Comparison of ENCODE assay signal across 1 cellular context in the genomic region with DNA sequence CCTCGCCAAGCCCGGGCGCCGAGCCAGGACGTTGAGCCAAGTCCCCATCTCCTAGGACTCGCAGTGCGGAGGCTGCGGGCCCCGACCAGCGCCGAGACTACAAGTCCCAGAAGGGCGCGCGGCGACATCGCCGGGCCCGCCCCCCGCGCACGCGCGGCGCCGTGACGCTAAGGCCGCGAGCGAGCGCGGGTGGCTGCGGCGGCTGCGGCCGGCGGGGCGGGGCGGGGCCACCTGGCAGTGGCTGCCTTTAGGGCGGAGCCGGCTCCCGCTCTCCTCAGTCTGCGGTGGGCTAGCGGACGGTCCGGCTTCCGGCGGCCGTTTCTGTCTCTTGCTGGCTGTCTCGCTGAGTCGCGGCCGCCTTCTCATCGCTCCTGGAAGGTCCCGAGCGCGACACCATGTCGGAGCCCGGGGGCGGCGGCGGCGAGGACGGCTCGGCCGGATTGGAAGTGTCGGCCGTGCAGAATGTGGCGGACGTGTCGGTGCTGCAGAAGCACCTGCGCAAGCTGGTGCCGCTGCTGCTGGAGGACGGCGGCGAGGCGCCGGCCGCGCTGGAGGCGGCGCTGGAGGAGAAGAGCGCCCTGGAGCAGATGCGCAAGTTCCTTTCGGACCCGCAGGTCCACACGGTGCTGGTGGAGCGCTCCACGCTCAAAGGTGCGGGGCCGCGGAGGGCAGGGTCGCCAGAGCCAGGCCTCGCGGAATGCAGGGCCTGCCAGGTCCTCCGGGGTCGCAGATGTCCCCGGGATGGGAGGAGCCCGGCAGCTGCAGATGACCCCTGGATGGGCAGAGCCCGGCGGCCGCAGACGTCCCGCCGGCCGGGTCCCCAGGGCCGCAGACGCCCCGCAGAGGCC.
TF ChIP-seq lines count a peak whose summit lies in the region.

A gene (plus strand): TSS at position 277 of the 848 bp plus-strand sequence. CDS start 119 bp downstream, at position 396.

TF ChIP-seq in K562, 482 proteins besides CTCF, POLR2A, EP300 and RAD21 (continued from another document):
- TF ChIP-seq, protein P1, sequence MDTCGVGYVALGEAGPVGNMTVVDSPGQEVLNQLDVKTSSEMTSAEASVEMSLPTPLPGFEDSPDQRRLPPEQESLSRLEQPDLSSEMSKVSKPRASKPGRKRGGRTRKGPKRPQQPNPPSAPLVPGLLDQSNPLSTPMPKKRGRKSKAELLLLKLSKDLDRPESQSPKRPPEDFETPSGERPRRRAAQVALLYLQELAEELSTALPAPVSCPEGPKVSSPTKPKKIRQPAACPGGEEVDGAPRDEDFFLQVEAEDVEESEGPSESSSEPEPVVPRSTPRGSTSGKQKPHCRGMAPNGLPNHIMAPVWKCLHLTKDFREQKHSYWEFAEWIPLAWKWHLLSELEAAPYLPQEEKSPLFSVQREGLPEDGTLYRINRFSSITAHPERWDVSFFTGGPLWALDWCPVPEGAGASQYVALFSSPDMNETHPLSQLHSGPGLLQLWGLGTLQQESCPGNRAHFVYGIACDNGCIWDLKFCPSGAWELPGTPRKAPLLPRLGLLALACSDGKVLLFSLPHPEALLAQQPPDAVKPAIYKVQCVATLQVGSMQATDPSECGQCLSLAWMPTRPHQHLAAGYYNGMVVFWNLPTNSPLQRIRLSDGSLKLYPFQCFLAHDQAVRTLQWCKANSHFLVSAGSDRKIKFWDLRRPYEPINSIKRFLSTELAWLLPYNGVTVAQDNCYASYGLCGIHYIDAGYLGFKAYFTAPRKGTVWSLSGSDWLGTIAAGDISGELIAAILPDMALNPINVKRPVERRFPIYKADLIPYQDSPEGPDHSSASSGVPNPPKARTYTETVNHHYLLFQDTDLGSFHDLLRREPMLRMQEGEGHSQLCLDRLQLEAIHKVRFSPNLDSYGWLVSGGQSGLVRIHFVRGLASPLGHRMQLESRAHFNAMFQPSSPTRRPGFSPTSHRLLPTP (IDR thresholded peaks at IDR 0.05; ENCODE audit: borderline replicate concordance, extremely low read depth, insufficient read length) = no peak
- TF ChIP-seq GTF2F1 (IDR thresholded peaks at IDR 0.05; ENCODE audit: low read depth, low read length) (0 out of 2 replicates have a peak, but pooled peaks have one; percentile 36), PRMT5 (CRISPR knock-in tag; IDR thresholded peaks at IDR 0.05) (no peak), SRSF1 (IDR thresholded peaks at IDR 0.05; ENCODE audit: low read depth, low read length) (no peak), KAT7 (CRISPR knock-in tag; IDR thresholded peaks at IDR 0.05; ENCODE audit: borderline replicate concordance) (peak; percentile 71; the same call in 1 of the 2 replicates), MBD2 (IDR thresholded peaks at IDR 0.05; ENCODE audit: borderline replicate concordance, low read depth) (0 out of 2 replicates have a peak, but pooled peaks have one; percentile 10), CCAR2 (IDR thresholded peaks at IDR 0.05; ENCODE audit: low read depth, low read length) (no peak), NR2C2 (CRISPR knock-in tag; IDR thresholded peaks at IDR 0.05) (no peak), NR2C2 (tag; IDR thresholded peaks at IDR 0.05) (peak; percentile 65), ZNF444 (CRISPR knock-in tag; IDR thresholded peaks at IDR 0.05) (no peak), HDGF (IDR thresholded peaks at IDR 0.05) (no peak), TBP (optimal IDR thresholded peaks at IDR 0.05; ENCODE audit: low read depth, low read length) (peak; percentile 91)
- TF ChIP-seq, protein P2, sequence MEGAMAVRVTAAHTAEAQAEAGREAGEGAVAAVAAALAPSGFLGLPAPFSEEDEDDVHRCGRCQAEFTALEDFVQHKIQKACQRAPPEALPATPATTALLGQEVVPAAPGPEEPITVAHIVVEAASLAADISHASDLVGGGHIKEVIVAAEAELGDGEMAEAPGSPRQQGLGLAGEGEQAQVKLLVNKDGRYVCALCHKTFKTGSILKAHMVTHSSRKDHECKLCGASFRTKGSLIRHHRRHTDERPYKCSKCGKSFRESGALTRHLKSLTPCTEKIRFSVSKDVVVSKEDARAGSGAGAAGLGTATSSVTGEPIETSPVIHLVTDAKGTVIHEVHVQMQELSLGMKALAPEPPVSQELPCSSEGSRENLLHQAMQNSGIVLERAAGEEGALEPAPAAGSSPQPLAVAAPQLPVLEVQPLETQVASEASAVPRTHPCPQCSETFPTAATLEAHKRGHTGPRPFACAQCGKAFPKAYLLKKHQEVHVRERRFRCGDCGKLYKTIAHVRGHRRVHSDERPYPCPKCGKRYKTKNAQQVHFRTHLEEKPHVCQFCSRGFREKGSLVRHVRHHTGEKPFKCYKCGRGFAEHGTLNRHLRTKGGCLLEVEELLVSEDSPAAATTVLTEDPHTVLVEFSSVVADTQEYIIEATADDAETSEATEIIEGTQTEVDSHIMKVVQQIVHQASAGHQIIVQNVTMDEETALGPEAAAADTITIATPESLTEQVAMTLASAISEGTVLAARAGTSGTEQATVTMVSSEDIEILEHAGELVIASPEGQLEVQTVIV (CRISPR knock-in tag; IDR thresholded peaks at IDR 0.05; ENCODE audit: borderline replicate concordance) = no peak
- TF ChIP-seq, protein P3, sequence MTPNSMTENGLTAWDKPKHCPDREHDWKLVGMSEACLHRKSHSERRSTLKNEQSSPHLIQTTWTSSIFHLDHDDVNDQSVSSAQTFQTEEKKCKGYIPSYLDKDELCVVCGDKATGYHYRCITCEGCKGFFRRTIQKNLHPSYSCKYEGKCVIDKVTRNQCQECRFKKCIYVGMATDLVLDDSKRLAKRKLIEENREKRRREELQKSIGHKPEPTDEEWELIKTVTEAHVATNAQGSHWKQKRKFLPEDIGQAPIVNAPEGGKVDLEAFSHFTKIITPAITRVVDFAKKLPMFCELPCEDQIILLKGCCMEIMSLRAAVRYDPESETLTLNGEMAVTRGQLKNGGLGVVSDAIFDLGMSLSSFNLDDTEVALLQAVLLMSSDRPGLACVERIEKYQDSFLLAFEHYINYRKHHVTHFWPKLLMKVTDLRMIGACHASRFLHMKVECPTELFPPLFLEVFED (CRISPR knock-in tag; conservative IDR thresholded peaks at IDR 0.05) = no peak
- TF ChIP-seq, protein P4, sequence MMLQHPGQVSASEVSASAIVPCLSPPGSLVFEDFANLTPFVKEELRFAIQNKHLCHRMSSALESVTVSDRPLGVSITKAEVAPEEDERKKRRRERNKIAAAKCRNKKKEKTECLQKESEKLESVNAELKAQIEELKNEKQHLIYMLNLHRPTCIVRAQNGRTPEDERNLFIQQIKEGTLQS (IDR thresholded peaks at IDR 0.05) = no peak
- TF ChIP-seq, protein P4 (CRISPR knock-in tag; conservative IDR thresholded peaks at IDR 0.05) = no peak
- TF ChIP-seq, protein P5, sequence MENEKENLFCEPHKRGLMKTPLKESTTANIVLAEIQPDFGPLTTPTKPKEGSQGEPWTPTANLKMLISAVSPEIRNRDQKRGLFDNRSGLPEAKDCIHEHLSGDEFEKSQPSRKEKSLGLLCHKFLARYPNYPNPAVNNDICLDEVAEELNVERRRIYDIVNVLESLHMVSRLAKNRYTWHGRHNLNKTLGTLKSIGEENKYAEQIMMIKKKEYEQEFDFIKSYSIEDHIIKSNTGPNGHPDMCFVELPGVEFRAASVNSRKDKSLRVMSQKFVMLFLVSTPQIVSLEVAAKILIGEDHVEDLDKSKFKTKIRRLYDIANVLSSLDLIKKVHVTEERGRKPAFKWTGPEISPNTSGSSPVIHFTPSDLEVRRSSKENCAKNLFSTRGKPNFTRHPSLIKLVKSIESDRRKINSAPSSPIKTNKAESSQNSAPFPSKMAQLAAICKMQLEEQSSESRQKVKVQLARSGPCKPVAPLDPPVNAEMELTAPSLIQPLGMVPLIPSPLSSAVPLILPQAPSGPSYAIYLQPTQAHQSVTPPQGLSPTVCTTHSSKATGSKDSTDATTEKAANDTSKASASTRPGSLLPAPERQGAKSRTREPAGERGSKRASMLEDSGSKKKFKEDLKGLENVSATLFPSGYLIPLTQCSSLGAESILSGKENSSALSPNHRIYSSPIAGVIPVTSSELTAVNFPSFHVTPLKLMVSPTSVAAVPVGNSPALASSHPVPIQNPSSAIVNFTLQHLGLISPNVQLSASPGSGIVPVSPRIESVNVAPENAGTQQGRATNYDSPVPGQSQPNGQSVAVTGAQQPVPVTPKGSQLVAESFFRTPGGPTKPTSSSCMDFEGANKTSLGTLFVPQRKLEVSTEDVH (IDR thresholded peaks at IDR 0.05; ENCODE audit: low read depth, partially characterized antibody) = no peak
- TF ChIP-seq, protein P6, sequence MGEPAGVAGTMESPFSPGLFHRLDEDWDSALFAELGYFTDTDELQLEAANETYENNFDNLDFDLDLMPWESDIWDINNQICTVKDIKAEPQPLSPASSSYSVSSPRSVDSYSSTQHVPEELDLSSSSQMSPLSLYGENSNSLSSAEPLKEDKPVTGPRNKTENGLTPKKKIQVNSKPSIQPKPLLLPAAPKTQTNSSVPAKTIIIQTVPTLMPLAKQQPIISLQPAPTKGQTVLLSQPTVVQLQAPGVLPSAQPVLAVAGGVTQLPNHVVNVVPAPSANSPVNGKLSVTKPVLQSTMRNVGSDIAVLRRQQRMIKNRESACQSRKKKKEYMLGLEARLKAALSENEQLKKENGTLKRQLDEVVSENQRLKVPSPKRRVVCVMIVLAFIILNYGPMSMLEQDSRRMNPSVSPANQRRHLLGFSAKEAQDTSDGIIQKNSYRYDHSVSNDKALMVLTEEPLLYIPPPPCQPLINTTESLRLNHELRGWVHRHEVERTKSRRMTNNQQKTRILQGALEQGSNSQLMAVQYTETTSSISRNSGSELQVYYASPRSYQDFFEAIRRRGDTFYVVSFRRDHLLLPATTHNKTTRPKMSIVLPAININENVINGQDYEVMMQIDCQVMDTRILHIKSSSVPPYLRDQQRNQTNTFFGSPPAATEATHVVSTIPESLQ (CRISPR knock-in tag; IDR thresholded peaks at IDR 0.05) = no peak
- TF ChIP-seq, protein P7, sequence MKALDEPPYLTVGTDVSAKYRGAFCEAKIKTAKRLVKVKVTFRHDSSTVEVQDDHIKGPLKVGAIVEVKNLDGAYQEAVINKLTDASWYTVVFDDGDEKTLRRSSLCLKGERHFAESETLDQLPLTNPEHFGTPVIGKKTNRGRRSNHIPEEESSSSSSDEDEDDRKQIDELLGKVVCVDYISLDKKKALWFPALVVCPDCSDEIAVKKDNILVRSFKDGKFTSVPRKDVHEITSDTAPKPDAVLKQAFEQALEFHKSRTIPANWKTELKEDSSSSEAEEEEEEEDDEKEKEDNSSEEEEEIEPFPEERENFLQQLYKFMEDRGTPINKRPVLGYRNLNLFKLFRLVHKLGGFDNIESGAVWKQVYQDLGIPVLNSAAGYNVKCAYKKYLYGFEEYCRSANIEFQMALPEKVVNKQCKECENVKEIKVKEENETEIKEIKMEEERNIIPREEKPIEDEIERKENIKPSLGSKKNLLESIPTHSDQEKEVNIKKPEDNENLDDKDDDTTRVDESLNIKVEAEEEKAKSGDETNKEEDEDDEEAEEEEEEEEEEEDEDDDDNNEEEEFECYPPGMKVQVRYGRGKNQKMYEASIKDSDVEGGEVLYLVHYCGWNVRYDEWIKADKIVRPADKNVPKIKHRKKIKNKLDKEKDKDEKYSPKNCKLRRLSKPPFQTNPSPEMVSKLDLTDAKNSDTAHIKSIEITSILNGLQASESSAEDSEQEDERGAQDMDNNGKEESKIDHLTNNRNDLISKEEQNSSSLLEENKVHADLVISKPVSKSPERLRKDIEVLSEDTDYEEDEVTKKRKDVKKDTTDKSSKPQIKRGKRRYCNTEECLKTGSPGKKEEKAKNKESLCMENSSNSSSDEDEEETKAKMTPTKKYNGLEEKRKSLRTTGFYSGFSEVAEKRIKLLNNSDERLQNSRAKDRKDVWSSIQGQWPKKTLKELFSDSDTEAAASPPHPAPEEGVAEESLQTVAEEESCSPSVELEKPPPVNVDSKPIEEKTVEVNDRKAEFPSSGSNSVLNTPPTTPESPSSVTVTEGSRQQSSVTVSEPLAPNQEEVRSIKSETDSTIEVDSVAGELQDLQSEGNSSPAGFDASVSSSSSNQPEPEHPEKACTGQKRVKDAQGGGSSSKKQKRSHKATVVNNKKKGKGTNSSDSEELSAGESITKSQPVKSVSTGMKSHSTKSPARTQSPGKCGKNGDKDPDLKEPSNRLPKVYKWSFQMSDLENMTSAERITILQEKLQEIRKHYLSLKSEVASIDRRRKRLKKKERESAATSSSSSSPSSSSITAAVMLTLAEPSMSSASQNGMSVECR (CRISPR knock-in tag; IDR thresholded peaks at IDR 0.05) = peak; percentile 73; the same call in 1 of the 2 replicates
- TF ChIP-seq, protein P8, sequence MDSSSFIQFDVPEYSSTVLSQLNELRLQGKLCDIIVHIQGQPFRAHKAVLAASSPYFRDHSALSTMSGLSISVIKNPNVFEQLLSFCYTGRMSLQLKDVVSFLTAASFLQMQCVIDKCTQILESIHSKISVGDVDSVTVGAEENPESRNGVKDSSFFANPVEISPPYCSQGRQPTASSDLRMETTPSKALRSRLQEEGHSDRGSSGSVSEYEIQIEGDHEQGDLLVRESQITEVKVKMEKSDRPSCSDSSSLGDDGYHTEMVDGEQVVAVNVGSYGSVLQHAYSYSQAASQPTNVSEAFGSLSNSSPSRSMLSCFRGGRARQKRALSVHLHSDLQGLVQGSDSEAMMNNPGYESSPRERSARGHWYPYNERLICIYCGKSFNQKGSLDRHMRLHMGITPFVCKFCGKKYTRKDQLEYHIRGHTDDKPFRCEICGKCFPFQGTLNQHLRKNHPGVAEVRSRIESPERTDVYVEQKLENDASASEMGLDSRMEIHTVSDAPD (CRISPR knock-in tag; IDR thresholded peaks at IDR 0.05) = no peak
- TF ChIP-seq, protein P9, sequence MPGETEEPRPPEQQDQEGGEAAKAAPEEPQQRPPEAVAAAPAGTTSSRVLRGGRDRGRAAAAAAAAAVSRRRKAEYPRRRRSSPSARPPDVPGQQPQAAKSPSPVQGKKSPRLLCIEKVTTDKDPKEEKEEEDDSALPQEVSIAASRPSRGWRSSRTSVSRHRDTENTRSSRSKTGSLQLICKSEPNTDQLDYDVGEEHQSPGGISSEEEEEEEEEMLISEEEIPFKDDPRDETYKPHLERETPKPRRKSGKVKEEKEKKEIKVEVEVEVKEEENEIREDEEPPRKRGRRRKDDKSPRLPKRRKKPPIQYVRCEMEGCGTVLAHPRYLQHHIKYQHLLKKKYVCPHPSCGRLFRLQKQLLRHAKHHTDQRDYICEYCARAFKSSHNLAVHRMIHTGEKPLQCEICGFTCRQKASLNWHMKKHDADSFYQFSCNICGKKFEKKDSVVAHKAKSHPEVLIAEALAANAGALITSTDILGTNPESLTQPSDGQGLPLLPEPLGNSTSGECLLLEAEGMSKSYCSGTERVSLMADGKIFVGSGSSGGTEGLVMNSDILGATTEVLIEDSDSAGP (CRISPR knock-in tag; IDR thresholded peaks at IDR 0.05) = no peak
